ENCODE assay signal across 26 cellular contexts in genomic region chr2:196718394-196718793, GRCh38.
DNase-seq lines count a peak whose midpoint lies in the region; ATAC-seq, FAIRE-seq and TF ChIP-seq lines count a peak whose summit lies in the region.
"Had no signal": no experiment of that assay in that cellular context is flagged by ENCODE, and none has a peak within 500 bp of the region (broad histone marks: within the 10 kb centered on the region; RNA-seq: fewer than 3 reads in every experiment).

No MANE protein-coding gene starts in this region.

- H3K9me3 Mint-ChIP-seq in nephron progenitor cell: no peaks in the 10 kb centered on the region
- H3K9me3 Mint-ChIP-seq: activated naive CD8-positive, alpha-beta T cell treated with anti-CD3 and anti-CD28 coated beads, Interleukin-2, amount 10 ng/mL, durations not matched to agents 7 days and 5 days; endodermal cell; naive thymus-derived CD8-positive, alpha-beta T cell; T-helper 1 cell treated with Interleukin-12 subunit alpha and Interleukin-12 subunit beta and Interleukin-4 antibody, amounts not matched to agents 30 μg/mL and 1 μg/mL, for 36 hours had no signal

- TF ChIP-seq EP300 in A549 (IDR thresholded peaks at IDR 0.05): no peak

- peak overlapping the region; percentile 74 for H3K4me2 ChIP-seq in A549
- H3K4me2 ChIP-seq: smooth muscle cell had no signal

- no peak for TF ChIP-seq CTCF in A549 (IDR thresholded peaks at IDR 0.05)
- TF ChIP-seq CTCF in nephron progenitor cell (IDR thresholded peaks at IDR 0.05): no peak

- WGBS in A549 (ENCODE audit: missing lambda C conversion rate): 39% methylated on average over 6 of the region's 6 CpGs

- DNase-seq in A549 (ENCODE audit: low read depth in 1 of 2, low spot score in 1 of 2): peak in 1 of 2 experiments; percentile 25
- DNase-seq in OCI-M1 (lab: John Stamatoyannopoulos, UW): peak; percentile 38
- peak; percentile 8 for DNase-seq in glomerular visceral epithelial cell (ENCODE audit: extremely low spot score)
- DNase-seq in nephron progenitor cell: no peak
- DNase-seq in SHP77 (lab: John Stamatoyannopoulos, UW): no peak
- DNase-seq in NCI-H1436 (lab: John Stamatoyannopoulos, UW): no peak
- DNase-seq in inferior parietal cortex (ENCODE audit: extremely low spot score): no peak
- DNase-seq: 8988T; activated CD4-positive, alpha-beta T cell treated with anti-CD3 and anti-CD28 coated beads, Interleukin-2, amount 50 U/mL, for 1 hour; activated naive CD8-positive, alpha-beta T cell treated with anti-CD3 and anti-CD28 coated beads, Interleukin-2, amount 10 ng/mL, durations not matched to agents 7 days and 5 days; hippocampal formation; naive thymus-derived CD8-positive, alpha-beta T cell; NCI-H1417 treated with DMSO at 0.1 percent for 48 hours; NCI-H2171; NCI-H748 treated with DMSO at 0.1 percent for 48 hours; posterior cingulate gyrus; stimulated activated CD4-positive, alpha-beta T cell treated with anti-CD3 and anti-CD28 coated beads, Interleukin-4, amount 100 ng/mL, for 1 hour; stomach had no signal

- H3K4me1 ChIP-seq in A549: peaks cover 19% of the 10 kb centered on the region
- H3K4me1 ChIP-seq: BE2C, upper lobe of left lung had no signal

- peak overlapping the region; percentile 68 to 86 for H3K27ac ChIP-seq in A549
- H3K27ac ChIP-seq: stomach, upper lobe of left lung had no signal

- H3K36me3 Mint-ChIP-seq in nephron progenitor cell (ENCODE audit: low read depth): peaks cover 30% of the 10 kb centered on the region

- peak; percentile 59 to 70; a peak in 4 of 6 replicates for ATAC-seq in A549
- ATAC-seq in GM21515 (IDR thresholded peaks at IDR 0.05; ENCODE audit: unreplicated experiment): no peak
- ATAC-seq: naive thymus-derived CD8-positive, alpha-beta T cell had no signal

- CTCF ChIA-PET in A549 (lab: Yijun Ruan, JAX): interaction anchor here (1.0 to 1.6 kb wide), 4 partner anchors 23 to 296 kb away, joined by 3 to 4 read pairs (median 3); no protein-coding TSS in a partner anchor

- TF ChIP-seq RAD21 in A549 (conservative IDR thresholded peaks at IDR 0.05 in 1 of 2, IDR thresholded peaks at IDR 0.05 in 1 of 2): no peak

- no peak overlapping the region for H3K4me3 ChIP-seq in A549
- H3K4me3 ChIP-seq: body of pancreas, smooth muscle cell, stomach, upper lobe of left lung had no signal

- POLR2A ChIA-PET in A549 (lab: Yijun Ruan, JAX): interaction anchor here (1.1 to 1.7 kb wide), 2 partner anchors 23 to 79 kb away, joined by 4 to 5 read pairs; partner anchors contain the start of gene CCDC150

- H3K27ac Mint-ChIP-seq in nephron progenitor cell: peak overlapping the region; percentile 28
- H3K27ac Mint-ChIP-seq: activated naive CD8-positive, alpha-beta T cell treated with anti-CD3 and anti-CD28 coated beads, Interleukin-2, amount 10 ng/mL, durations not matched to agents 7 days and 5 days; naive thymus-derived CD8-positive, alpha-beta T cell; T-helper 1 cell treated with Interleukin-12 subunit alpha and Interleukin-12 subunit beta and Interleukin-4 antibody, amounts not matched to agents 30 μg/mL and 1 μg/mL, for 36 hours had no signal

- FAIRE-seq in A549 (lab: Jason Lieb, UNC): no peak
- FAIRE-seq: GM18507 had no signal

- TF ChIP-seq POLR2A in A549 (IDR thresholded peaks at IDR 0.05; ENCODE audit: low read length): no peak

- no peaks in the 10 kb centered on the region for H3K27me3 Mint-ChIP-seq in nephron progenitor cell (ENCODE audit: low read depth, poor library complexity)

- H3K4me1 Mint-ChIP-seq in nephron progenitor cell: peaks cover 18% of the 10 kb centered on the region
- H3K4me1 Mint-ChIP-seq: naive thymus-derived CD8-positive, alpha-beta T cell had no signal

- H3K4me3 Mint-ChIP-seq in nephron progenitor cell: peak overlapping the region; percentile 5
- H3K4me3 Mint-ChIP-seq: activated naive CD8-positive, alpha-beta T cell treated with anti-CD3 and anti-CD28 coated beads, Interleukin-2, amount 10 ng/mL, durations not matched to agents 7 days and 5 days; endodermal cell; naive thymus-derived CD8-positive, alpha-beta T cell; T-helper 1 cell treated with Interleukin-12 subunit alpha and Interleukin-12 subunit beta and Interleukin-4 antibody, amounts not matched to agents 30 μg/mL and 1 μg/mL, for 36 hours had no signal

- no peaks in the 10 kb centered on the region for H3K9me3 ChIP-seq in A549
- H3K9me3 ChIP-seq: BE2C, body of pancreas, stomach, upper lobe of left lung had no signal

TF ChIP-seq in A549, 52 proteins besides CTCF, POLR2A, EP300 and RAD21:
- TF ChIP-seq REST (IDR thresholded peaks at IDR 0.05): no peak
- peak in 1 of 2 experiments; percentile 58; a peak in 1 of 4 replicates for TF ChIP-seq CEBPB (IDR thresholded peaks at IDR 0.05)
- no peak for TF ChIP-seq SMC3 (IDR thresholded peaks at IDR 0.05)
- no peak for TF ChIP-seq RFX5 (IDR thresholded peaks at IDR 0.05)
- no peak for TF ChIP-seq PBX3 (IDR thresholded peaks at IDR 0.05)
- TF ChIP-seq FOSB (CRISPR knock-in tag; IDR thresholded peaks at IDR 0.05): no peak

Comparison
In these comparisons a context has a peak if more than half of its experiments do, and no peak if none do; other contexts are left out.
1. DNase-seq: peak in OCI-M1 (single experiment) and glomerular visceral epithelial cell (single experiment); none in nephron progenitor cell (single experiment), SHP77 (0 of 2), NCI-H1436 (single experiment) and inferior parietal cortex (single experiment).